20 cellular contexts compared by ENCODE assay signal in the genomic region with DNA sequence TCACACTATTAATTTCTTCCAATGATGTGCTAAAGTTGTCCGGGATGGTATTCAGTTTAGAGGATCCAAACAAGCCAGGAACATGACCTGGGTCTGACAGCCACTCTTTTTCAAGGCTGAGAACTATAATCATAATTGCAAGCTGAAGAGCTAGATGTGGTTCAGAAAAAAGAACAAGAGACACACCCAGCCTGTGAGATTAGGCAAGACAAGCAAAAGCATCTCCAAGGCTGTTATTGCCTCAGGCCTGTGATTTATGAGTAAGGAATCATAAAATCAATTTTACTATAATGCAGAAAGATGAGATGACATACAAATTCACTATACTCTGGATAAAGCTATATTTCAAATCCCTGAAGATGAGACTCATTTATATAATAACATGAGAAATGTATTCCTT. TPM values are rescaled to one million over a fixed set of nuclear protein-coding genes. Genes with fewer than 3 reads are reported as not detected.
A peak's percentile ranks its signal among the peaks of the same experiment; 100 is the strongest.
DNase-seq lines count a peak whose midpoint lies in the region; ATAC-seq, FAIRE-seq and TF ChIP-seq lines count a peak whose summit lies in the region.
"Had no signal": no experiment of that assay in that cellular context is flagged by ENCODE, and none has a peak within 500 bp of the region (broad histone marks: within the 10 kb centered on the region; RNA-seq: fewer than 3 reads in every experiment).

No MANE protein-coding gene starts in this region.

- TF ChIP-seq CTCF in A549 (IDR thresholded peaks at IDR 0.05): no peak
- TF ChIP-seq CTCF in SK-N-SH (IDR thresholded peaks at IDR 0.05): no peak
- TF ChIP-seq CTCF in fibroblast of lung (conservative IDR thresholded peaks at IDR 0.05 in 1 of 2, IDR thresholded peaks at IDR 0.05 in 1 of 2; ENCODE audit: low read depth in 1 of 2, low read length in 2 of 2): no peak
- TF ChIP-seq CTCF in OCI-LY7 (conservative IDR thresholded peaks at IDR 0.05; ENCODE audit: low read length): no peak

- H3F3A ChIP-seq in GM23248 (ENCODE audit: insufficient read depth): peaks cover 24% of the 10 kb centered on the region
- peaks cover 31% of the 10 kb centered on the region for H3F3A ChIP-seq in SK-N-SH (replicated peaks; ENCODE audit: insufficient read depth)

- TF ChIP-seq EP300 in A549 (IDR thresholded peaks at IDR 0.05): no peak
- TF ChIP-seq EP300 in SK-N-SH (IDR thresholded peaks at IDR 0.05; ENCODE audit: borderline replicate concordance in 1 of 2, low read depth in 1 of 2, low read length in 1 of 2): no peak

- H2AFZ ChIP-seq in GM23248: no peak overlapping the region
- no peak overlapping the region for H2AFZ ChIP-seq in SK-N-SH (ENCODE audit: low read depth)
- no peak overlapping the region for H2AFZ ChIP-seq in fibroblast of lung (ENCODE audit: low read length)
- H2AFZ ChIP-seq in OCI-LY7 (ENCODE audit: low read length): no peak overlapping the region

- in situ Hi-C loops in GM23248 (cut with MboI): no loop called here

- peak; percentile 36 for FAIRE-seq in A549 (lab: Jason Lieb, UNC)
- FAIRE-seq: urothelium cell line had no signal

- DNase-seq in A549 (ENCODE audit: low read depth in 1 of 2, low spot score in 1 of 2): no peak
- DNase-seq in GM23248: peak; percentile 70
- DNase-seq in SK-N-SH: no peak
- peak; percentile 18 to 67 for DNase-seq in fibroblast of lung (ENCODE audit: low read depth in 2 of 2)
- no peak for DNase-seq in activated CD4-positive, alpha-beta T cell treated with anti-CD3 and anti-CD28 coated beads for 48 hours
- DNase-seq in pons (ENCODE audit: low spot score): no peak
- no peak for DNase-seq in CD1c-positive myeloid dendritic cell (ENCODE audit: extremely low spot score)
- DNase-seq in OCI-LY7 (ENCODE audit: low spot score): no peak
- DNase-seq: activated CD4-positive, alpha-beta memory T cell treated with anti-CD3 and anti-CD28 coated beads, Interleukin-2, amount 10 ng/mL, durations not matched to agents 7 days and 5 days; amniotic stem cell; Calu3; GDM1; H9; left ventricle myocardium superior; naive B cell; NCI-H1417; NCI-H345; stimulated activated naive CD8-positive, alpha-beta T cell treated with anti-CD3 and anti-CD28 coated beads, Interleukin-15, amount 100 ng/mL, for 72 hours had no signal

- H3K79me2 ChIP-seq in GM23248 (ENCODE audit: insufficient read depth) (no peaks in the 10 kb centered on the region; the same call in 1 of the 2 replicates), SK-N-SH (ENCODE audit: insufficient read depth) (no peaks in the 10 kb centered on the region), fibroblast of lung (ENCODE audit: control insufficient read depth, insufficient read depth, low read length) (no peaks in the 10 kb centered on the region), OCI-LY7 (ENCODE audit: insufficient read depth, low read depth, low read length) (no peaks in the 10 kb centered on the region)

- H3K4me3 ChIP-seq in A549: no peak overlapping the region
- H3K4me3 ChIP-seq in GM23248: peak overlapping the region; percentile 14
- H3K4me3 ChIP-seq in SK-N-SH (ENCODE audit: low read depth in 2 of 2, low read length in 1 of 2): no peak overlapping the region
- no peak overlapping the region for H3K4me3 ChIP-seq in fibroblast of lung (replicated peaks in 1 of 4; ENCODE audit: control extremely low read depth in 1 of 4, insufficient read depth in 1 of 4, low read depth in 3 of 4, low read length in 4 of 4)
- no peak overlapping the region for H3K4me3 ChIP-seq in OCI-LY7 (ENCODE audit: low read depth, low read length, poor library complexity, severe bottlenecking)
- H3K4me3 ChIP-seq: prostate gland had no signal

- no peaks in the 10 kb centered on the region for H3K9me3 ChIP-seq in A549
- H3K9me3 ChIP-seq in GM23248 (ENCODE audit: low read depth): no peaks in the 10 kb centered on the region
- no peaks in the 10 kb centered on the region for H3K9me3 ChIP-seq in SK-N-SH
- no peaks in the 10 kb centered on the region for H3K9me3 ChIP-seq in fibroblast of lung (ENCODE audit: control insufficient read depth, insufficient read depth, low read depth, low read length)
- H3K9me3 ChIP-seq in OCI-LY7 (ENCODE audit: low read length): no peaks in the 10 kb centered on the region
- H3K9me3 ChIP-seq: prostate gland had no signal

- H3K4me2 ChIP-seq in A549 (no peak overlapping the region), GM23248 (ENCODE audit: unreplicated experiment) (peak overlapping the region; percentile 69), SK-N-SH (peak overlapping the region; percentile 38; the same call in 1 of the 2 replicates), fibroblast of lung (ENCODE audit: extremely low read depth, insufficient read depth, low read length) (peak overlapping the region; percentile 44), OCI-LY7 (ENCODE audit: low read length) (no peak overlapping the region)

- H3K4me1 ChIP-seq in A549: peaks cover 12% of the 10 kb centered on the region; the same call in 2 of the 3 replicates
- peaks cover 22% of the 10 kb centered on the region for H3K4me1 ChIP-seq in GM23248 (ENCODE audit: insufficient read depth)
- H3K4me1 ChIP-seq in SK-N-SH (ENCODE audit: control insufficient read depth in 1 of 2, insufficient read depth in 2 of 2, low read depth in 1 of 2, low read length in 1 of 2): peaks cover 0 to 5% of the 10 kb centered on the region in 2 experiments; a peak in 2 of 4 replicates
- peaks cover 14% of the 10 kb centered on the region for H3K4me1 ChIP-seq in fibroblast of lung (ENCODE audit: control insufficient read depth, extremely low read depth, insufficient read depth, low read length)
- H3K4me1 ChIP-seq in OCI-LY7 (ENCODE audit: insufficient read depth, low read length, poor library complexity, severe bottlenecking): no peaks in the 10 kb centered on the region
- H3K4me1 ChIP-seq: prostate gland had no signal

- no TSS peak for BruUV-seq in OCI-LY7 (replicated peaks; lab: Mats Ljungman, UMichigan)

- H3K27me3 ChIP-seq in GM23248 (replicated peaks; ENCODE audit: insufficient read depth): no peaks in the 10 kb centered on the region
- no peaks in the 10 kb centered on the region for H3K27me3 ChIP-seq in SK-N-SH (ENCODE audit: insufficient read depth)
- no peaks in the 10 kb centered on the region for H3K27me3 ChIP-seq in fibroblast of lung (ENCODE audit: control insufficient read depth, insufficient read depth, low read length)

- H4K20me1 ChIP-seq in GM23248 (ENCODE audit: insufficient read depth): no peaks in the 10 kb centered on the region
- H4K20me1 ChIP-seq in SK-N-SH (ENCODE audit: insufficient read depth): no peaks in the 10 kb centered on the region
- H4K20me1 ChIP-seq in fibroblast of lung (ENCODE audit: control insufficient read depth, extremely low read depth, insufficient read depth, low read length): no peaks in the 10 kb centered on the region
- no peaks in the 10 kb centered on the region for H4K20me1 ChIP-seq in OCI-LY7 (ENCODE audit: insufficient read depth, low read length)

- H3K36me3 ChIP-seq in GM23248 (ENCODE audit: low read depth) (peaks cover 23% of the 10 kb centered on the region), SK-N-SH (replicated peaks in 1 of 2; ENCODE audit: control insufficient read depth in 1 of 2, insufficient read depth in 2 of 2, low read length in 1 of 2) (peaks cover 12 to 19% of the 10 kb centered on the region in 2 experiments), fibroblast of lung (ENCODE audit: control insufficient read depth, insufficient read depth, low read length) (peaks cover 2% of the 10 kb centered on the region), OCI-LY7 (ENCODE audit: insufficient read depth, low read length) (peaks cover under 1% of the 10 kb centered on the region; the same call in 1 of the 2 replicates)
- H3K36me3 ChIP-seq: prostate gland had no signal

- intact Hi-C loops in OCI-LY7 (cut with micrococcal nuclease; ENCODE audit: unreplicated experiment): no loop called here

- 92% methylated on average over 1 of the region's 1 CpG for WGBS in A549 (ENCODE audit: missing lambda C conversion rate)
- 0 to 13% methylated on average over 1 of the region's 1 CpG for WGBS in GM23248 (ENCODE audit: low coverage in 1 of 2, low lambda C conversion rate in 2 of 2, missing lambda C conversion rate in 2 of 2), 2 experiments
- WGBS in SK-N-SH (ENCODE audit: low lambda C conversion rate): 83% methylated on average over 1 of the region's 1 CpG

- ATAC-seq in A549: no peak
- ATAC-seq: left ventricle myocardium superior; stimulated activated naive CD8-positive, alpha-beta T cell treated with anti-CD3 and anti-CD28 coated beads, Interleukin-15, amount 100 ng/mL, for 72 hours had no signal

- H3K9me2 ChIP-seq in GM23248 (ENCODE audit: insufficient read depth) (no peaks in the 10 kb centered on the region), SK-N-SH (no peaks in the 10 kb centered on the region), OCI-LY7 (ENCODE audit: insufficient read depth, low read length) (no peaks in the 10 kb centered on the region)

- CTCF ChIA-PET in A549 (lab: Yijun Ruan, JAX) (interaction anchor here (0.6 to 6.1 kb wide), 4 partner anchors 8 to 881 kb away, joined by 3 to 35 read pairs (median 14); a partner anchor contains a TSS), SK-N-SH (lab: Yijun Ruan, JAX) (interaction anchor here (0.9 to 3.6 kb wide), 5 partner anchors 10 to 565 kb away, joined by 3 to 25 read pairs (median 4); a partner anchor contains a TSS), OCI-LY7 (lab: Charles Lee; ENCODE audit: unreplicated experiment) (no interaction called here)

- H3K9ac ChIP-seq in GM23248 (peak overlapping the region; percentile 59), SK-N-SH (peak overlapping the region; percentile 53; the same call in 1 of the 2 replicates), fibroblast of lung (ENCODE audit: insufficient read depth, low read length) (no peak overlapping the region)

- TF ChIP-seq RAD21 in A549 (conservative IDR thresholded peaks at IDR 0.05 in 1 of 2, IDR thresholded peaks at IDR 0.05 in 1 of 2) (no peak), SK-N-SH (IDR thresholded peaks at IDR 0.05; ENCODE audit: low read length) (no peak)

- POLR2A ChIA-PET in A549 (lab: Yijun Ruan, JAX) (interaction anchor here (1.1 kb wide), 1 partner anchor 69 kb away, joined by 3 read pairs; a partner anchor contains a TSS), SK-N-SH (lab: Yijun Ruan, JAX) (no interaction called here), OCI-LY7 (lab: Charles Lee) (interaction anchor here (0.7 kb wide), 1 partner anchor 9 kb away, joined by 3 read pairs; no protein-coding TSS in a partner anchor)

- no peak for TF ChIP-seq POLR2A in A549 (IDR thresholded peaks at IDR 0.05; ENCODE audit: low read length)

- H3K27ac ChIP-seq in A549: no peak overlapping the region
- H3K27ac ChIP-seq in GM23248: peak overlapping the region; percentile 88
- H3K27ac ChIP-seq in SK-N-SH (ENCODE audit: low read depth in 2 of 2, low read length in 1 of 2): peak overlapping the region; percentile 67 to 94; a peak in 3 of 4 replicates
- peak overlapping the region; percentile 75 for H3K27ac ChIP-seq in fibroblast of lung (ENCODE audit: insufficient read depth, low read length)
- no peak overlapping the region for H3K27ac ChIP-seq in OCI-LY7 (ENCODE audit: low read depth, low read length, poor library complexity, severe bottlenecking)
- H3K27ac ChIP-seq: prostate gland had no signal

RNA-seq across cellular contexts. Expression of a gene that starts 47.2 kb away (rescaled TPM):
- polyA plus RNA-seq in A549 (2011; rRNA removed) (18.2 and 18.4 TPM in 2 replicates), A549 (2017; fragmentation: RNase III; extraction: RNeasy Plus Mini Kit Qiagen cat#74134 plus additional on column Dnase treatment) (8.8 to 9.5 TPM (median 8.9 TPM) in 3 replicates), GM23248 (2016; fragmentation: Nextera tagmentation; extraction: Ambion mirVana) (19.6 and 22.3 TPM in 2 replicates), SK-N-SH (2012; rRNA removed) (6.1 and 9.1 TPM in 2 replicates), fibroblast of lung (20.6 and 26.6 TPM in 2 replicates)
- polyA plus RNA-seq in A549 (2012; cell fraction: cytosol; rRNA removed): 2.1 and 2.5 TPM in 2 replicates
- polyA plus RNA-seq in A549 (2012; cell fraction: nucleus; rRNA removed): 7.5 and 9.2 TPM in 2 replicates
- polyA minus RNA-seq in A549 (2011; rRNA and poly(A)+ RNA removed): 22.3 and 30.3 TPM in 2 replicates
- total RNA-seq in GM23248 (2014; rRNA removed; shearing (Covaris generic)): 24.6 and 26.4 TPM in 2 replicates
- polyA plus RNA-seq in SK-N-SH (2012; cell fraction: cytosol; rRNA removed): 5.8 and 6.2 TPM in 2 replicates
- polyA plus RNA-seq in SK-N-SH (2012; cell fraction: nucleus; rRNA removed): 14.9 and 31.8 TPM in 2 replicates
- total RNA-seq in fibroblast of lung (25.7 and 26.1 TPM in 2 replicates), OCI-LY7 (2022) (13.2 and 15.9 TPM in 2 replicates)
- polyA plus RNA-seq in fibroblast of lung (2012): 15.0 and 18.7 TPM in 2 replicates
- polyA minus RNA-seq in fibroblast of lung (ENCODE audit: low replicate concordance): 9.8 and 20.7 TPM in 2 replicates
- 4.2 and 10.1 TPM in 2 replicates for total RNA-seq in OCI-LY7 (2014; rRNA removed; shearing (Covaris generic))

Comparison
In these comparisons a context has a peak if more than half of its experiments do, and no peak if none do; other contexts are left out.
1. DNase-seq: peak in GM23248 (single experiment) and fibroblast of lung (2 of 2); none in A549 (0 of 2), SK-N-SH (single experiment), activated CD4-positive, alpha-beta T cell treated with anti-CD3 and anti-CD28 coated beads for 48 hours (single experiment), pons (single experiment), CD1c-positive myeloid dendritic cell (single experiment) and OCI-LY7 (single experiment).
2. H3K27ac ChIP-seq: peak in GM23248 (single experiment), SK-N-SH (2 of 2) and fibroblast of lung (single experiment); none in A549 (0 of 2) and OCI-LY7 (single experiment).
3. H3K4me2 ChIP-seq: peak in GM23248 (single experiment), SK-N-SH (single experiment) and fibroblast of lung (single experiment); none in A549 (single experiment) and OCI-LY7 (single experiment).